23 cellular contexts compared by ENCODE assay signal in genomic region chr12:286531-287300, GRCh38. TPM values are rescaled to one million over a fixed set of nuclear protein-coding genes. Genes with fewer than 3 reads are reported as not detected.
A peak's percentile ranks its signal among the peaks of the same experiment; 100 is the strongest.
DNase-seq lines count a peak whose midpoint lies in the region; ATAC-seq lines count a peak whose summit lies in the region.
"Had no signal": no experiment of that assay in that cellular context is flagged by ENCODE, and none has a peak within 500 bp of the region (broad histone marks: within the 10 kb centered on the region; RNA-seq: fewer than 3 reads in every experiment).

No MANE protein-coding gene starts in this region.

- intact Hi-C loops in posterior vena cava (cut with DNase I): no loop called here

- peak; percentile 81 to 92 for ATAC-seq in activated naive CD4-positive, alpha-beta T cell treated with anti-CD3 and anti-CD28 coated beads, Interleukin-2, amount 50 U/mL, for 72 hours
- no peak for ATAC-seq in effector memory CD8-positive, alpha-beta T cell (replicated peaks)
- ATAC-seq in GM21576 (IDR thresholded peaks at IDR 0.05; ENCODE audit: unreplicated experiment): no peak
- ATAC-seq: left cardiac atrium, right cardiac atrium had no signal

- no peaks in the 10 kb centered on the region for H3K27me3 Mint-ChIP-seq in T-helper 2 cell treated with Interferon-gamma antibody and Interleukin-4, amounts not matched to agents 5 μg/mL and 100 μg/mL, for 36 hours (ENCODE audit: low read depth)
- H3K27me3 Mint-ChIP-seq in effector memory CD8-positive, alpha-beta T cell: no peaks in the 10 kb centered on the region
- H3K27me3 Mint-ChIP-seq: type B pancreatic cell had no signal

- peak in 1 of 2 donors; percentile 9 for DNase-seq in activated naive CD4-positive, alpha-beta T cell treated with anti-CD3 and anti-CD28 coated beads, Interleukin-2, amount 50 U/mL, for 72 hours (ENCODE audit: low spot score in 2 of 2)
- DNase-seq in activated naive CD4-positive, alpha-beta T cell treated with Interleukin-2 at 50 U/mL for 16 hours: no peak
- no peak for DNase-seq in T-helper 2 cell treated with Interferon-gamma antibody and Interleukin-4, amounts not matched to agents 5 μg/mL and 100 μg/mL, for 36 hours (ENCODE audit: low spot score)
- DNase-seq in effector memory CD8-positive, alpha-beta T cell: no peak
- DNase-seq in iPS-NIHi7 (ENCODE audit: extremely low spot score) (no peak), posterior vena cava (ENCODE audit: low spot score) (no peak)
- DNase-seq: activated effector memory CD4-positive, alpha-beta T cell treated with Interleukin-2 at 50 U/mL for 16 hours; amygdala; cortex of kidney; esophagus squamous epithelium; foreskin melanocyte; GOT3; Karpas-422; left cardiac atrium; NCI-H1436 treated with DMSO at 0.1 percent for 48 hours; NCI-H446 treated with DMSO at 0.1 percent for 48 hours; right cardiac atrium; SJCRH30; spleen; substantia nigra had no signal

- no peaks in the 10 kb centered on the region for H3K9me3 Mint-ChIP-seq in activated naive CD4-positive, alpha-beta T cell treated with anti-CD3 and anti-CD28 coated beads, Interleukin-2, amount 50 U/mL, for 72 hours
- H3K9me3 Mint-ChIP-seq in T-helper 2 cell treated with Interferon-gamma antibody and Interleukin-4, amounts not matched to agents 5 μg/mL and 100 μg/mL, for 36 hours: no peaks in the 10 kb centered on the region
- no peaks in the 10 kb centered on the region for H3K9me3 Mint-ChIP-seq in effector memory CD8-positive, alpha-beta T cell
- H3K9me3 Mint-ChIP-seq: type B pancreatic cell had no signal

- H3K4me3 Mint-ChIP-seq in T-helper 2 cell treated with Interferon-gamma antibody and Interleukin-4, amounts not matched to agents 5 μg/mL and 100 μg/mL, for 36 hours: no peak overlapping the region
- H3K4me3 Mint-ChIP-seq in effector memory CD8-positive, alpha-beta T cell: peak overlapping the region in 1 of 2 donors; percentile 34
- H3K4me3 Mint-ChIP-seq: type B pancreatic cell had no signal

- H3K36me3 Mint-ChIP-seq in activated naive CD4-positive, alpha-beta T cell treated with anti-CD3 and anti-CD28 coated beads, Interleukin-2, amount 50 U/mL, for 72 hours: peaks cover 13 to 51% of the 10 kb centered on the region in 2 donors
- peaks cover 68% of the 10 kb centered on the region for H3K36me3 Mint-ChIP-seq in T-helper 2 cell treated with Interferon-gamma antibody and Interleukin-4, amounts not matched to agents 5 μg/mL and 100 μg/mL, for 36 hours (ENCODE audit: low read depth)
- H3K36me3 Mint-ChIP-seq in effector memory CD8-positive, alpha-beta T cell (ENCODE audit: insufficient read depth): peaks cover 51% of the 10 kb centered on the region

- peaks cover 17% of the 10 kb centered on the region for H3K4me1 Mint-ChIP-seq in T-helper 2 cell treated with Interferon-gamma antibody and Interleukin-4, amounts not matched to agents 5 μg/mL and 100 μg/mL, for 36 hours (ENCODE audit: low read depth)
- H3K4me1 Mint-ChIP-seq in effector memory CD8-positive, alpha-beta T cell (ENCODE audit: low read depth in 2 of 2): peaks cover 15 to 34% of the 10 kb centered on the region in 2 donors

- H3K27ac Mint-ChIP-seq in activated naive CD4-positive, alpha-beta T cell treated with anti-CD3 and anti-CD28 coated beads, Interleukin-2, amount 50 U/mL, for 72 hours: peak overlapping the region; percentile 73 to 95
- H3K27ac Mint-ChIP-seq in T-helper 2 cell treated with Interferon-gamma antibody and Interleukin-4, amounts not matched to agents 5 μg/mL and 100 μg/mL, for 36 hours: peak overlapping the region; percentile 13
- peak overlapping the region; percentile 65 to 84 for H3K27ac Mint-ChIP-seq in effector memory CD8-positive, alpha-beta T cell
- H3K27ac Mint-ChIP-seq: type B pancreatic cell had no signal

RNA-seq across cellular contexts. Expression of gene SLC6A13, which starts 24.1 kb away (rescaled TPM):
- not detected for total RNA-seq in activated naive CD4-positive, alpha-beta T cell treated with anti-CD3 and anti-CD28 coated beads, Interleukin-2, amount 50 U/mL, for 72 hours
- total RNA-seq in posterior vena cava: not detected
- total RNA-seq: esophagus squamous epithelium, lung microvascular endothelial cell had no signal

Comparison
In these comparisons a context has a peak if more than half of its experiments do, and no peak if none do; other contexts are left out.
1. ATAC-seq: peak in activated naive CD4-positive, alpha-beta T cell treated with anti-CD3 and anti-CD28 coated beads, Interleukin-2, amount 50 U/mL, for 72 hours (2 of 2); none in effector memory CD8-positive, alpha-beta T cell (single experiment) and GM21576 (single experiment).
2. H3K27ac Mint-ChIP-seq: peak in every context shown above with its lines; median percentile 84 in activated naive CD4-positive, alpha-beta T cell treated with anti-CD3 and anti-CD28 coated beads, Interleukin-2, amount 50 U/mL, for 72 hours; 74 in effector memory CD8-positive, alpha-beta T cell; 13 in T-helper 2 cell treated with Interferon-gamma antibody and Interleukin-4, amounts not matched to agents 5 μg/mL and 100 μg/mL, for 36 hours.